ENCODE assay signal across 10 cellular contexts in genomic region chr16:52546291-52546941, GRCh38. TPM values are rescaled to one million over a fixed set of nuclear protein-coding genes. Genes with fewer than 3 reads are reported as not detected.
DNase-seq lines count a peak whose midpoint lies in the region; ATAC-seq and TF ChIP-seq lines count a peak whose summit lies in the region.
"Had no signal": no experiment of that assay in that cellular context is flagged by ENCODE, and none has a peak within 500 bp of the region (broad histone marks: within the 10 kb centered on the region; RNA-seq: fewer than 3 reads in every experiment).

No MANE protein-coding gene starts in this region.

- no peak for TF ChIP-seq POLR2A in body of pancreas (IDR thresholded peaks at IDR 0.05)

- no peak for TF ChIP-seq RAD21 in liver (IDR thresholded peaks at IDR 0.05)

- TF ChIP-seq CTCF in body of pancreas (IDR thresholded peaks at IDR 0.05): no peak
- no peak for TF ChIP-seq CTCF in liver (IDR thresholded peaks at IDR 0.05; ENCODE audit: low read depth, low read length, missing input control)

- intact Hi-C loops in body of pancreas (cut with DNase I): no loop called here

- in situ Hi-C loops in HAP-1 (cut with MboI; ENCODE audit: low sequenced_read_pairs): no loop called here

- H3K27ac ChIP-seq in body of pancreas (peak overlapping the region in 2 of 4 donors; percentile 39 to 45), liver (ENCODE audit: low read depth in 1 of 2, low read length in 2 of 2) (peak overlapping the region in 1 of 2 donors; percentile 68), stomach smooth muscle (ENCODE audit: low read length) (no peak overlapping the region)

- no peaks in the 10 kb centered on the region for H3K36me3 ChIP-seq in HAP-1 (replicated peaks)
- no peaks in the 10 kb centered on the region for H3K36me3 ChIP-seq in body of pancreas (replicated peaks in 1 of 2; ENCODE audit: insufficient read depth in 1 of 2, low read depth in 2 of 2)
- no peaks in the 10 kb centered on the region for H3K36me3 ChIP-seq in liver (ENCODE audit: control insufficient read depth in 4 of 4, insufficient read depth in 3 of 4, low read depth in 1 of 4, low read length in 3 of 4)
- H3K36me3 ChIP-seq in stomach smooth muscle (ENCODE audit: control insufficient read depth in 2 of 2, insufficient read depth in 2 of 2, low read length in 2 of 2): no peaks in the 10 kb centered on the region

- 2% methylated on average over 51 to 66 of the region's 66 CpGs for WGBS in body of pancreas, 2 donors
- 2% methylated on average over 66 of the region's 66 CpGs for WGBS in liver

- H3K27me3 ChIP-seq in HAP-1 (ENCODE audit: low read depth): no peaks in the 10 kb centered on the region
- H3K27me3 ChIP-seq in body of pancreas: no peaks in the 10 kb centered on the region
- H3K27me3 ChIP-seq in liver (ENCODE audit: control insufficient read depth in 4 of 4, insufficient read depth in 4 of 4, low read length in 3 of 4): no peaks in the 10 kb centered on the region
- H3K27me3 ChIP-seq in stomach smooth muscle (ENCODE audit: control insufficient read depth in 1 of 2, insufficient read depth in 2 of 2, low read length in 2 of 2): peaks cover 15 to 16% of the 10 kb centered on the region in 2 donors

- H3K4me1 ChIP-seq in HAP-1 (peaks cover 25% of the 10 kb centered on the region), body of pancreas (peaks cover 30% of the 10 kb centered on the region), liver (ENCODE audit: control insufficient read depth in 4 of 4, insufficient read depth in 4 of 4, low read length in 3 of 4) (peaks cover 7 to 30% (median 22%) of the 10 kb centered on the region in 4 donors), stomach smooth muscle (ENCODE audit: control insufficient read depth, insufficient read depth, low read length) (peaks cover 11% of the 10 kb centered on the region)

- DNase-seq in HAP-1 (ENCODE audit: low spot score in 2 of 2) (peak in 1 of 2 experiments; percentile 52), body of pancreas (no peak), MV-4-11 (lab: John Stamatoyannopoulos, UW) (no peak), NCI-H1930 (lab: John Stamatoyannopoulos, UW) (no peak)
- DNase-seq: activated T-cell treated with anti-CD3 and anti-CD28 coated beads, Interleukin-2, amount 50 U/mL, for 24 hours; stimulated activated CD4-positive, alpha-beta T cell treated with anti-CD3 and anti-CD28 coated beads, Interleukin-4, amount 100 ng/mL, for 1 hour; SW 1271 had no signal

- H3K4me3 ChIP-seq in HAP-1 (peak overlapping the region; percentile 59), body of pancreas (peak overlapping the region; percentile 48 to 66), liver (ENCODE audit: low read depth in 1 of 3, low read length in 3 of 3) (peak overlapping the region; percentile 47 to 94 (median 84)), stomach smooth muscle (ENCODE audit: low read length in 2 of 2) (peak overlapping the region; percentile 62 to 69)

- H3K9ac ChIP-seq in liver (ENCODE audit: low read depth in 1 of 2, low read length in 2 of 2): peak overlapping the region in 1 of 2 donors; percentile 68
- no peak overlapping the region for H3K9ac ChIP-seq in stomach smooth muscle (ENCODE audit: low read length in 2 of 2)

- peak; percentile 35 for ATAC-seq in body of pancreas
- no peak for ATAC-seq in GM21825 (IDR thresholded peaks at IDR 0.05; ENCODE audit: unreplicated experiment)

- H3K9me3 ChIP-seq in HAP-1: no peaks in the 10 kb centered on the region
- no peaks in the 10 kb centered on the region for H3K9me3 ChIP-seq in body of pancreas
- H3K9me3 ChIP-seq in liver (ENCODE audit: control insufficient read depth in 4 of 4, low read length in 3 of 4): no peaks in the 10 kb centered on the region
- H3K9me3 ChIP-seq in stomach smooth muscle (ENCODE audit: control insufficient read depth in 2 of 2, low read length in 2 of 2): no peaks in the 10 kb centered on the region

TF ChIP-seq in liver, 16 proteins besides CTCF, POLR2A, EP300 and RAD21:
- TF ChIP-seq HNF4A (conservative IDR thresholded peaks at IDR 0.05): no peak

RNA-seq across cellular contexts. Expression of gene TOX3, which starts 0.5 kb away (rescaled TPM):
- 1 to 10 TPM; 1.3 to 5.2 TPM for total RNA-seq in body of pancreas
- 1 to 10 TPM; 1.3 to 2.1 TPM for total RNA-seq in liver
- 1 to 10 TPM; 2.7 to 3.5 TPM for polyA plus RNA-seq in liver
